Comparison of ENCODE assay signal across 16 cellular contexts in genomic region chrX:13099121-13099520, GRCh38. TPM values are rescaled to one million over a fixed set of nuclear protein-coding genes. Genes with fewer than 3 reads are reported as not detected.
DNase-seq lines count a peak whose midpoint lies in the region; ATAC-seq, FAIRE-seq and TF ChIP-seq lines count a peak whose summit lies in the region.
"Had no signal": no experiment of that assay in that cellular context is flagged by ENCODE, and none has a peak within 500 bp of the region (broad histone marks: within the 10 kb centered on the region; RNA-seq: fewer than 3 reads in every experiment).

No MANE protein-coding gene starts in this region.

- TF ChIP-seq CTCF in gastrocnemius medialis (IDR thresholded peaks at IDR 0.05 in 4 of 5, conservative IDR thresholded peaks at IDR 0.05 in 1 of 5): no peak

- no peak for FAIRE-seq in urothelium cell line (lab: Jason Lieb, UNC)
- FAIRE-seq: G401.6 had no signal

- H3K27me3 Mint-ChIP-seq in T-helper 1 cell treated with Interleukin-12 subunit alpha and Interleukin-12 subunit beta and Interleukin-4 antibody, amounts not matched to agents 30 μg/mL and 1 μg/mL, for 36 hours (ENCODE audit: low read depth): no peaks in the 10 kb centered on the region

- H3K27ac ChIP-seq in gastrocnemius medialis: peak overlapping the region in 3 of 4 donors; percentile 1 to 56 (median 37)

- DNase-seq in T-helper 1 cell (no peak), LHCN-M2 (ENCODE audit: low read depth) (peak; percentile 32), dermis blood vessel endothelial cell (peak; percentile 70), gastrocnemius medialis (no peak), SK-N-DZ (ENCODE audit: low spot score) (no peak), urothelium cell line (ENCODE audit: low spot score) (no peak)
- DNase-seq: 8988T; body of pancreas; effector memory CD4-positive, alpha-beta T cell; NCI-H1105; stimulated activated CD4-positive, alpha-beta T cell treated with anti-CD3 and anti-CD28 coated beads, Interleukin-4, amount 100 ng/mL, for 1 hour had no signal

- intact Hi-C loops in gastrocnemius medialis (cut with DNase I; ENCODE audit: low total_unique reads): no loop called here

- H3K36me3 Mint-ChIP-seq in T-helper 1 cell treated with Interleukin-12 subunit alpha and Interleukin-12 subunit beta and Interleukin-4 antibody, amounts not matched to agents 30 μg/mL and 1 μg/mL, for 36 hours (ENCODE audit: low read depth): peaks cover 9% of the 10 kb centered on the region

- TF ChIP-seq POLR2A in gastrocnemius medialis (IDR thresholded peaks at IDR 0.05): no peak

- peaks cover 4 to 22% of the 10 kb centered on the region in 2 donors for H3K4me1 ChIP-seq in gastrocnemius medialis

- H3K27me3 ChIP-seq in gastrocnemius medialis: peaks cover 0 to 4% (median 0%) of the 10 kb centered on the region in 3 donors
- H3K27me3 ChIP-seq: body of pancreas had no signal

- no peaks in the 10 kb centered on the region for H3K9me3 ChIP-seq in gastrocnemius medialis
- H3K9me3 ChIP-seq: body of pancreas had no signal

- ATAC-seq in gastrocnemius medialis (no peak), GM21529 (IDR thresholded peaks at IDR 0.05; ENCODE audit: unreplicated experiment) (no peak)
- ATAC-seq: body of pancreas, WTC11 had no signal

- peaks cover 68% of the 10 kb centered on the region for H3K4me1 Mint-ChIP-seq in T-helper 1 cell treated with Interleukin-12 subunit alpha and Interleukin-12 subunit beta and Interleukin-4 antibody, amounts not matched to agents 30 μg/mL and 1 μg/mL, for 36 hours (ENCODE audit: low read depth)

- H3K4me3 Mint-ChIP-seq in T-helper 1 cell treated with Interleukin-12 subunit alpha and Interleukin-12 subunit beta and Interleukin-4 antibody, amounts not matched to agents 30 μg/mL and 1 μg/mL, for 36 hours: peak overlapping the region; percentile 56
- H3K4me3 Mint-ChIP-seq: WTC11 had no signal

- H3K4me3 ChIP-seq in gastrocnemius medialis: no peak overlapping the region
- H3K4me3 ChIP-seq: body of pancreas had no signal

- in situ Hi-C loops in gastrocnemius medialis (cut with MboI; ENCODE audit: low sequenced_read_pairs in 4 of 4): no loop called here

- H3K9me3 Mint-ChIP-seq in T-helper 1 cell treated with Interleukin-12 subunit alpha and Interleukin-12 subunit beta and Interleukin-4 antibody, amounts not matched to agents 30 μg/mL and 1 μg/mL, for 36 hours: peaks cover 11% of the 10 kb centered on the region

- no peaks in the 10 kb centered on the region for H3K36me3 ChIP-seq in gastrocnemius medialis

- H3K27ac Mint-ChIP-seq in T-helper 1 cell treated with Interleukin-12 subunit alpha and Interleukin-12 subunit beta and Interleukin-4 antibody, amounts not matched to agents 30 μg/mL and 1 μg/mL, for 36 hours: peak overlapping the region; percentile 72
- H3K27ac Mint-ChIP-seq: WTC11 had no signal

RNA-seq across cellular contexts. Expression of gene FAM9C, which starts 54.7 kb away (rescaled TPM):
- total RNA-seq in LHCN-M2 (2014; rRNA removed) (not detected in 2 replicates), dermis blood vessel endothelial cell (0.05 TPM in 1 of 2 replicates, not detected in the other), gastrocnemius medialis (not detected)
- polyA plus RNA-seq in LHCN-M2 (2012): not detected
- polyA plus RNA-seq in SK-N-DZ (2014; cell fraction: cytosol; rRNA removed): not detected in 2 replicates
- not detected in 2 replicates for polyA plus RNA-seq in SK-N-DZ (2014; cell fraction: nucleus; rRNA removed)
- total RNA-seq: body of pancreas, renal cortical epithelial cell had no signal

Comparison
In these comparisons a context has a peak if more than half of its experiments do, and no peak if none do; other contexts are left out.
1. DNase-seq: peak in LHCN-M2 (single experiment) and dermis blood vessel endothelial cell (single experiment); none in T-helper 1 cell (0 of 5), gastrocnemius medialis (0 of 2), SK-N-DZ (single experiment) and urothelium cell line (single experiment).